ENCODE assay signal across 8 cellular contexts in the genomic region with DNA sequence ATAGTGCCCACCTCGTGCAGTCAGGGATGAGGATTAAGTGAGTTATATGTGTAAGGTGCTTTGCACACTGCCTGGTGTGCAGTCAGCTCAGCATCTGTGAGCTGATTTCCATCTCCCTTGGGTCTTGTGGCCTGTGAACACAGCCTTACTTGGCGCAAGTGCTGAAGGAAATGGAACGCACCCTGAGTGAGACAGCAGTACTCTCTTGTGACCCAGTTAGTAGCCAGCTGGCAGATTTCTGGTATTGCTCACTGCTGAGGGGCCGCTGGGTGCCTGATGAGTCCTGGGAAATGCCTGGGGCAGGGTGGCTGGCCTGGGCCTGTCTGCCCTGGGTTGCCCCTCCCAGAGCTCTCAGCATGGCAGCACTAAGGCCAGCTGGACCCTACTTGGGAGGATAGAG.
DNase-seq lines count a peak whose midpoint lies in the region; ATAC-seq and TF ChIP-seq lines count a peak whose summit lies in the region.

No MANE protein-coding gene starts in this region.

- no peaks in the 10 kb centered on the region for H3K9me3 Mint-ChIP-seq in activated CD8-positive, alpha-beta T cell treated with anti-CD3 and anti-CD28 coated beads, Interleukin-2, amount 10 ng/mL, durations not matched to agents 7 days and 5 days (ENCODE audit: insufficient read depth)

- H3K36me3 Mint-ChIP-seq in activated CD8-positive, alpha-beta T cell treated with anti-CD3 and anti-CD28 coated beads, Interleukin-2, amount 10 ng/mL, durations not matched to agents 7 days and 5 days (ENCODE audit: low read depth) = no peaks in the 10 kb centered on the region

- ATAC-seq in HG02623 (IDR thresholded peaks at IDR 0.05; ENCODE audit: unreplicated experiment) (peak; percentile 53), lower lobe of right lung (peak; percentile 19 to 61)
- no peak for ATAC-seq in activated CD8-positive, alpha-beta T cell treated with anti-CD3 and anti-CD28 coated beads, Interleukin-2, amount 10 ng/mL, durations not matched to agents 7 days and 5 days

- CTCF ChIA-PET in activated CD8-positive, alpha-beta T cell treated with anti-CD3 and anti-CD28 coated beads, Interleukin-2, amount 10 ng/mL, durations not matched to agents 7 days and 5 days (lab: Charles Lee) = no interaction called here

- H3K27ac Mint-ChIP-seq in activated CD8-positive, alpha-beta T cell treated with anti-CD3 and anti-CD28 coated beads, Interleukin-2, amount 10 ng/mL, durations not matched to agents 7 days and 5 days = no peak overlapping the region

- H3K4me3 Mint-ChIP-seq in activated CD8-positive, alpha-beta T cell treated with anti-CD3 and anti-CD28 coated beads, Interleukin-2, amount 10 ng/mL, durations not matched to agents 7 days and 5 days = no peak overlapping the region

- H3K9me3 ChIP-seq in SU-DHL-6 (ENCODE audit: insufficient read depth, low read length) = no peaks in the 10 kb centered on the region
- H3K9me3 ChIP-seq in lower lobe of right lung = no peaks in the 10 kb centered on the region

- POLR2A ChIA-PET in activated CD8-positive, alpha-beta T cell treated with anti-CD3 and anti-CD28 coated beads, Interleukin-2, amount 10 ng/mL, durations not matched to agents 7 days and 5 days (lab: Charles Lee) = no interaction called here

- peak overlapping the region; percentile 3; the same call in 1 of the 2 replicates for H3K9ac ChIP-seq in SU-DHL-6 (ENCODE audit: low read length)

- no peak for TF ChIP-seq CTCF in SU-DHL-6 (IDR thresholded peaks at IDR 0.05; ENCODE audit: insufficient read depth, low read length, poor library complexity, severe bottlenecking)
- no peak for TF ChIP-seq CTCF in lower lobe of right lung (IDR thresholded peaks at IDR 0.05)

- H2AFZ ChIP-seq in SU-DHL-6 (ENCODE audit: low read depth, low read length, severe bottlenecking) = peak overlapping the region; percentile 17

- intact Hi-C loops in lower lobe of right lung (cut with DNase I) = no loop called here

- peak; percentile 61 for DNase-seq in GM04504 (ENCODE audit: low read depth)
- DNase-seq in lower lobe of right lung = no peak
- DNase-seq in activated naive CD4-positive, alpha-beta T cell (lab: John Stamatoyannopoulos, UW) = no peak
- DNase-seq in cerebellum (ENCODE audit: low spot score) = no peak
- no peak for DNase-seq in activated CD8-positive, alpha-beta T cell treated with anti-CD3 and anti-CD28 coated beads, Interleukin-2, amount 10 ng/mL, durations not matched to agents 7 days and 5 days
- DNase-seq in NCI-H2029 (lab: John Stamatoyannopoulos, UW) = no peak

- no peaks in the 10 kb centered on the region for H4K20me1 ChIP-seq in SU-DHL-6 (ENCODE audit: low read depth, low read length)

- no peaks in the 10 kb centered on the region for H3K4me1 Mint-ChIP-seq in activated CD8-positive, alpha-beta T cell treated with anti-CD3 and anti-CD28 coated beads, Interleukin-2, amount 10 ng/mL, durations not matched to agents 7 days and 5 days (ENCODE audit: low read depth)

- no peak overlapping the region for H3K4me2 ChIP-seq in SU-DHL-6 (ENCODE audit: low read depth, low read length, poor library complexity, severe bottlenecking)

- H3K4me3 ChIP-seq in SU-DHL-6 (ENCODE audit: insufficient read depth, low read length, poor library complexity, severe bottlenecking) (no peak overlapping the region), lower lobe of right lung (no peak overlapping the region)

- H3K27me3 Mint-ChIP-seq in activated CD8-positive, alpha-beta T cell treated with anti-CD3 and anti-CD28 coated beads, Interleukin-2, amount 10 ng/mL, durations not matched to agents 7 days and 5 days (ENCODE audit: low read depth) = no peaks in the 10 kb centered on the region

- no peaks in the 10 kb centered on the region for H3K9me2 ChIP-seq in SU-DHL-6 (replicated peaks; ENCODE audit: insufficient read depth, low read length)

- H3K4me1 ChIP-seq in lower lobe of right lung = no peaks in the 10 kb centered on the region

- H3F3A ChIP-seq in SU-DHL-6 (ENCODE audit: insufficient read depth) = no peaks in the 10 kb centered on the region

- H3K27me3 ChIP-seq in SU-DHL-6 (ENCODE audit: low read length) = no peaks in the 10 kb centered on the region
- H3K27me3 ChIP-seq in lower lobe of right lung (ENCODE audit: low read depth) = no peaks in the 10 kb centered on the region

- H3K27ac ChIP-seq in SU-DHL-6 (ENCODE audit: low read depth, low read length) = no peak overlapping the region
- H3K27ac ChIP-seq in lower lobe of right lung = no peak overlapping the region

- H3K79me2 ChIP-seq in SU-DHL-6 (ENCODE audit: insufficient read depth, low read length) = no peaks in the 10 kb centered on the region

- H3K36me3 ChIP-seq in SU-DHL-6 (ENCODE audit: low read length) (no peaks in the 10 kb centered on the region), lower lobe of right lung (no peaks in the 10 kb centered on the region)
